ENCODE assay signal across 22 cellular contexts in genomic region chr16:84863485-84863814, GRCh38. TPM values are rescaled to one million over a fixed set of nuclear protein-coding genes. Genes with fewer than 3 reads are reported as not detected.
DNase-seq lines count a peak whose midpoint lies in the region; ATAC-seq, FAIRE-seq and TF ChIP-seq lines count a peak whose summit lies in the region.
"Had no signal": no experiment of that assay in that cellular context is flagged by ENCODE, and none has a peak within 500 bp of the region (broad histone marks: within the 10 kb centered on the region; RNA-seq: fewer than 3 reads in every experiment).

No MANE protein-coding gene starts in this region.

- 36% methylated on average over 8 of the region's 8 CpGs for WGBS in K562 (ENCODE audit: insufficient coverage, low coverage, missing lambda C conversion rate)
- 85 to 86% methylated on average over 8 of the region's 8 CpGs for WGBS in testis, 2 donors

- in situ Hi-C loops in K562 (cut with MboI), result no loop called here

- BruUV-seq in K562 (replicated peaks; lab: Mats Ljungman, UMichigan), result no TSS peak

- POLR2A ChIA-PET in K562 (lab: Yijun Ruan, JAX), result interaction anchor here (0.7 to 0.9 kb wide), 2 partner anchors 10 to 38 kb away, joined by 3 to 4 read pairs; no protein-coding TSS in a partner anchor

- H3K9me1 ChIP-seq in K562 (ENCODE audit: control insufficient read depth, insufficient read depth, low read length), result no peaks in the 10 kb centered on the region

- peaks cover 0 to 12% of the 10 kb centered on the region in 2 donors for H3K27me3 Mint-ChIP-seq in natural killer cell treated with Interleukin-12 subunit alpha and Interleukin-12 subunit beta and Interleukin-15 and Interleukin-18, amount 100 ng/mL, for 72 hours
- H3K27me3 Mint-ChIP-seq in natural killer cell (ENCODE audit: low read depth in 2 of 2), result peaks cover 0 to 22% of the 10 kb centered on the region in 2 donors

- no peak overlapping the region for H3K4me3 Mint-ChIP-seq in natural killer cell treated with Interleukin-12 subunit alpha and Interleukin-12 subunit beta and Interleukin-15 and Interleukin-18, amount 100 ng/mL, for 72 hours
- H3K4me3 Mint-ChIP-seq in natural killer cell, result no peak overlapping the region
- H3K4me3 Mint-ChIP-seq: B cell; CD4-positive, alpha-beta memory T cell; H9 had no signal

- no peaks in the 10 kb centered on the region for H3K79me2 ChIP-seq in K562 (ENCODE audit: control insufficient read depth, insufficient read depth, low read length)

- intact Hi-C loops in Right ventricle myocardium superior (cut with DNase I) (no loop called here), Right ventricle myocardium inferior (cut with DNase I) (no loop called here), natural killer cell (cut with micrococcal nuclease) (no loop called here), K562 (cut with micrococcal nuclease) (no loop called here), testis (cut with DNase I; ENCODE audit: low total_unique reads) (no loop called here)

- no peak overlapping the region for H3K9ac ChIP-seq in K562 (ENCODE audit: insufficient read depth in 1 of 2, low read depth in 2 of 2, low read length in 2 of 2)
- H3K9ac ChIP-seq: GM23248 had no signal

- TF ChIP-seq CTCF in natural killer cell (IDR thresholded peaks at IDR 0.05) (no peak), K562 (IDR thresholded peaks at IDR 0.05 in 2 of 3, conservative IDR thresholded peaks at IDR 0.05 in 1 of 3; ENCODE audit: insufficient read depth in 2 of 3, low read depth in 1 of 3, low read length in 3 of 3) (no peak), testis (IDR thresholded peaks at IDR 0.05) (no peak)

- H4K20me1 ChIP-seq in K562 (replicated peaks; ENCODE audit: control insufficient read depth, insufficient read depth, low read length), result 0 out of 2 replicates have a peak, but pooled peaks cover 3% of the 10 kb centered on the region

- H3K4me2 ChIP-seq in K562 (ENCODE audit: insufficient read depth, low read length), result no peak overlapping the region

- FAIRE-seq in K562 (lab: Jason Lieb, UNC), result no peak
- FAIRE-seq: A204.1, GM12891, H1 had no signal

- no peak overlapping the region for H2AFZ ChIP-seq in K562 (ENCODE audit: low read depth, low read length)
- H2AFZ ChIP-seq: GM23248 had no signal

- H3K4me1 ChIP-seq in K562 (replicated peaks in 1 of 2; ENCODE audit: control insufficient read depth in 2 of 2, insufficient read depth in 2 of 2, low read length in 2 of 2), result peaks cover 0 to 3% of the 10 kb centered on the region in 2 experiments; a peak in 2 of 5 replicates
- peaks cover 23% of the 10 kb centered on the region for H3K4me1 ChIP-seq in testis

- H3K4me1 Mint-ChIP-seq in natural killer cell treated with Interleukin-12 subunit alpha and Interleukin-12 subunit beta and Interleukin-15 and Interleukin-18, amount 100 ng/mL, for 72 hours (ENCODE audit: low read depth in 2 of 2), result no peaks in the 10 kb centered on the region
- H3K4me1 Mint-ChIP-seq in natural killer cell, result no peaks in the 10 kb centered on the region
- H3K4me1 Mint-ChIP-seq: B cell; CD4-positive, alpha-beta memory T cell had no signal

- CTCF ChIA-PET in K562 (lab: Yijun Ruan, JAX; ENCODE audit: low intra/inter-chr PET ratio), result no interaction called here

- TF ChIP-seq POLR2A in K562 (conservative IDR thresholded peaks at IDR 0.05), result no peak
- no peak for TF ChIP-seq POLR2A in testis (IDR thresholded peaks at IDR 0.05)
- TF ChIP-seq POLR2A in GM18505 (IDR thresholded peaks at IDR 0.05; ENCODE audit: borderline replicate concordance, extremely low read depth, insufficient read depth, insufficient read length), result no peak

- no peaks in the 10 kb centered on the region for H3K9me3 Mint-ChIP-seq in natural killer cell treated with Interleukin-12 subunit alpha and Interleukin-12 subunit beta and Interleukin-15 and Interleukin-18, amount 100 ng/mL, for 72 hours
- H3K9me3 Mint-ChIP-seq in natural killer cell, result peaks cover 0 to 2% of the 10 kb centered on the region in 2 donors

- DNase-seq in Right ventricle myocardium superior, result peak; percentile 4
- DNase-seq in Right ventricle myocardium inferior (ENCODE audit: missing footprints), result no peak
- DNase-seq in natural killer cell treated with Interleukin-12 subunit alpha and Interleukin-12 subunit beta and Interleukin-15 and Interleukin-18, amount 100 ng/mL, for 72 hours (ENCODE audit: low spot score), result peak; percentile 22
- DNase-seq in natural killer cell, result no peak
- no peak for DNase-seq in K562 (ENCODE audit: extremely low read depth in 1 of 4, low spot score in 3 of 4)
- DNase-seq in testis, result no peak
- DNase-seq in DMS53 treated with DMSO at 0.1 percent for 48 hours (lab: John Stamatoyannopoulos, UW; ENCODE audit: unreplicated experiment), result no peak
- DNase-seq: Calu3; CD4-positive, alpha-beta memory T cell; COR-L47; DMS53; DND-41; GDM1; GM23248; H9 had no signal

- no peaks in the 10 kb centered on the region for H3K36me3 Mint-ChIP-seq in natural killer cell treated with Interleukin-12 subunit alpha and Interleukin-12 subunit beta and Interleukin-15 and Interleukin-18, amount 100 ng/mL, for 72 hours
- H3K36me3 Mint-ChIP-seq in natural killer cell, result peaks cover 8% of the 10 kb centered on the region

- H3K9me3 ChIP-seq in K562 (replicated peaks; ENCODE audit: control insufficient read depth, insufficient read depth, low read depth, low read length) (no peaks in the 10 kb centered on the region), testis (no peaks in the 10 kb centered on the region)

- TF ChIP-seq EP300 in K562 (IDR thresholded peaks at IDR 0.05; ENCODE audit: low read length), result no peak

- TF ChIP-seq RAD21 in K562 (CRISPR knock-in tag; conservative IDR thresholded peaks at IDR 0.05 in 1 of 2, IDR thresholded peaks at IDR 0.05 in 1 of 2), result no peak

- no peak for ATAC-seq in Right ventricle myocardium superior (ENCODE audit: poor library complexity)
- ATAC-seq in Right ventricle myocardium inferior, result no peak
- ATAC-seq in natural killer cell treated with Interleukin-12 subunit alpha and Interleukin-12 subunit beta and Interleukin-15 and Interleukin-18, amount 100 ng/mL, for 72 hours, result no peak
- ATAC-seq in natural killer cell, result no peak
- no peak for ATAC-seq in K562
- no peak for ATAC-seq in GM18505 (IDR thresholded peaks at IDR 0.05; ENCODE audit: unreplicated experiment)
- ATAC-seq: HCT116 had no signal

- no peaks in the 10 kb centered on the region for H3K36me3 ChIP-seq in K562 (ENCODE audit: control insufficient read depth, insufficient read depth, low read length)
- no peaks in the 10 kb centered on the region for H3K36me3 ChIP-seq in testis (ENCODE audit: low read depth, missing control alignments)

- H3K27me3 ChIP-seq in K562 (ENCODE audit: control insufficient read depth in 2 of 2, insufficient read depth in 2 of 2, low read length in 2 of 2) (peaks cover 63 to 85% of the 10 kb centered on the region in 2 experiments), testis (no peaks in the 10 kb centered on the region)

- H3K27ac ChIP-seq in K562 (ENCODE audit: extremely low read depth, low read depth, low read length) (no peak overlapping the region), testis (peak overlapping the region; percentile 44 to 62)
- H3K27ac ChIP-seq: 22Rv1, GM23248 had no signal

- H3K27ac Mint-ChIP-seq in natural killer cell treated with Interleukin-12 subunit alpha and Interleukin-12 subunit beta and Interleukin-15 and Interleukin-18, amount 100 ng/mL, for 72 hours, result no peak overlapping the region
- no peak overlapping the region for H3K27ac Mint-ChIP-seq in natural killer cell
- H3K27ac Mint-ChIP-seq: B cell; CD4-positive, alpha-beta memory T cell; H9 had no signal

- H3K4me3 ChIP-seq in K562 (no peak overlapping the region), testis (no peak overlapping the region)
- H3K4me3 ChIP-seq: GM23248 had no signal

TF ChIP-seq in K562, 482 proteins besides CTCF, POLR2A, EP300 and RAD21:
- no peak for TF ChIP-seq NRF1 (conservative IDR thresholded peaks at IDR 0.05 in 1 of 2, IDR thresholded peaks at IDR 0.05 in 1 of 2)
- peak; percentile 41 for TF ChIP-seq ZFP36 (IDR thresholded peaks at IDR 0.05; ENCODE audit: low read depth, low read length, partially characterized antibody)

RNA-seq across cellular contexts. Expression of gene CRISPLD2, which starts 43.7 kb away (rescaled TPM):
- total RNA-seq in Right ventricle myocardium superior, result 23.5 TPM
- 38.1 TPM for total RNA-seq in Right ventricle myocardium inferior
- total RNA-seq in natural killer cell treated with Interleukin-12 subunit alpha and Interleukin-12 subunit beta and Interleukin-15 and Interleukin-18, amount 100 ng/mL, for 72 hours, result 1 to 10 TPM in 1 of 2 donors, under 1 TPM in 1; 0.43 to 1.7 TPM
- 1 to 10 TPM in 1 of 3 donors, under 1 TPM in 1, not detected in 1; 0.86 to 6.3 TPM for total RNA-seq in natural killer cell
- 0.42 TPM in 1 of 2 replicates, not detected in the other for total RNA-seq in K562 (2011; cell fraction: chromatin; rRNA removed; ENCODE audit: low replicate concordance)
- total RNA-seq in K562 (2011; cell fraction: nucleolus; rRNA removed), result 0.13 and 0.17 TPM in 2 replicates
- 0.31 TPM in 1 of 2 replicates, not detected in the other for total RNA-seq in K562 (2011; cell fraction: nucleoplasm; rRNA removed)
- total RNA-seq in K562 (2014; rRNA removed), result 0.12 TPM in 1 of 2 replicates, not detected in the other
- 0.04 and 0.10 TPM in 2 replicates for total RNA-seq in K562 (2014; rRNA removed; fragmentation: Illumina TruSeq; extraction: Trizol)
- total RNA-seq in K562 (2015; rRNA removed; fragmentation: Illumina TruSeq; extraction: Trizol), result not detected in 2 replicates
- 0.22 and 0.24 TPM in 2 replicates for total RNA-seq in K562 (2021)
- 0.05 TPM in 1 of 2 replicates, not detected in the other for polyA plus RNA-seq in K562 (2011; rRNA removed)
- 0.03 and 0.19 TPM in 2 replicates for polyA plus RNA-seq in K562 (2011; cell fraction: cytosol; rRNA removed)
- 0.34 TPM in 1 of 2 replicates, not detected in the other for polyA plus RNA-seq in K562 (2011; cell fraction: nucleus; rRNA removed)
- 0.07 and 0.16 TPM in 2 replicates for polyA plus RNA-seq in K562 (2012)
- 0.03 and 0.06 TPM in 2 replicates for polyA plus RNA-seq in K562 (2014; fragmentation: Illumina TruSeq; extraction: Trizol)
- polyA plus RNA-seq in K562 (2014; fragmentation: Nextera tagmentation; extraction: Ambion mirVana), result under 1 TPM in 1 of 2 experiments, not detected in 1; 0.03 TPM
- 0.08 TPM in 1 of 2 replicates, not detected in the other for polyA plus RNA-seq in K562 (2014; rRNA removed)
- 0.04 and 0.06 TPM in 2 replicates for polyA minus RNA-seq in K562 (2011; rRNA and poly(A)+ RNA removed)
- polyA minus RNA-seq in K562 (2011; cell fraction: cytosol; rRNA and poly(A)+ RNA removed), result not detected in 2 replicates
- polyA minus RNA-seq in K562 (2011; cell fraction: nucleus; rRNA and poly(A)+ RNA removed), result 0.27 TPM in 1 of 2 replicates, not detected in the other
- 10 to 100 TPM; 47.7 to 59.6 TPM for total RNA-seq in testis
- 48.8 TPM for polyA plus RNA-seq in testis (ENCODE audit: insufficient read depth, low read depth, low replicate concordance)

Comparison
In these comparisons a context has a peak if more than half of its experiments do, and no peak if none do; other contexts are left out.
1. DNase-seq: peak in Right ventricle myocardium superior (single experiment) and natural killer cell treated with Interleukin-12 subunit alpha and Interleukin-12 subunit beta and Interleukin-15 and Interleukin-18, amount 100 ng/mL, for 72 hours (single experiment); none in Right ventricle myocardium inferior (single experiment), natural killer cell (single experiment), K562 (0 of 4), testis (single experiment) and DMS53 treated with DMSO at 0.1 percent for 48 hours (single experiment).